In the genomic region with DNA sequence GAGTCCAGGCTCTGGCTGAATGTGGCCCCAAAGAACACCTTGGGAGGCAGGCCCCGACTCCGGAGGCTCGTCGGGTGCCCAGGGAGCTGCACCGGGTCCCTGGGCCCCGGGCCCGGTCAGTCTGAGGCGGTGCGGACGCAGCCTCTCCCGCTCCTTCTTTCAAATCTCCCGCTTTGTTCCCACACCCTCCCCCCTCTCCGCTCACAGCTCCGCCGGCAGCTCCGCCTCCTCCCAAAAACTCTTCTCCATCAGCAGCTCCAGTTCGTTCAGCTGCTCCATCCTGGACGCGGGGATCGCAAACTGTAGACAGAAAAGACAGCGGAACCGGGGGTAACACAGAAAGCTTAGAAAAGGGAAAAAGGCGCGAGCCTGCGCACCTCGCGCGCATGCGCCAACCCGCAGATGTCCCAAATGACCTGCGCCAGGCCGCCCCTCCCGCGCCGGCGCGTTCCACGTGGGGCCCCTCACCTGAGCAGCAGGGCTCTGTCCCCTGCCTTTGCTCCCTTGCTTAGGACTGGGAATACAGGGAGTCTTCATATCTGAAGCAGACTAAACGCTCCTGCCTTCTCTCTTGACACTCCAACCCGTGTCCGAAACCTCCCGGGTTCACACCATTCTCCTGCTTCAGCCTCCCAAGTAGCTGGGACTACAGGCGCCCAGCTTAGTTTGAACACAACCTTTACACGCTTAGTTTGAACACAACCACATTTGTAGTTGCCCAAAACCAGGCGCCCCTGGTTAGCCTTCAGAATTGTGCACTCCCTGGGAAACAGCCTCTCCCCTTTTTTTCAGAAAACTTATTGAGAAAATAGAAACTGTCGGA, we compare ENCODE assay signal across 7 cellular contexts. TPM values are rescaled to one million over a fixed set of nuclear protein-coding genes. Genes with fewer than 3 reads are reported as not detected.
A peak's percentile ranks its signal among the peaks of the same experiment; 100 is the strongest.
DNase-seq lines count a peak whose midpoint lies in the region; ATAC-seq lines count a peak whose summit lies in the region.

A gene with protein sequence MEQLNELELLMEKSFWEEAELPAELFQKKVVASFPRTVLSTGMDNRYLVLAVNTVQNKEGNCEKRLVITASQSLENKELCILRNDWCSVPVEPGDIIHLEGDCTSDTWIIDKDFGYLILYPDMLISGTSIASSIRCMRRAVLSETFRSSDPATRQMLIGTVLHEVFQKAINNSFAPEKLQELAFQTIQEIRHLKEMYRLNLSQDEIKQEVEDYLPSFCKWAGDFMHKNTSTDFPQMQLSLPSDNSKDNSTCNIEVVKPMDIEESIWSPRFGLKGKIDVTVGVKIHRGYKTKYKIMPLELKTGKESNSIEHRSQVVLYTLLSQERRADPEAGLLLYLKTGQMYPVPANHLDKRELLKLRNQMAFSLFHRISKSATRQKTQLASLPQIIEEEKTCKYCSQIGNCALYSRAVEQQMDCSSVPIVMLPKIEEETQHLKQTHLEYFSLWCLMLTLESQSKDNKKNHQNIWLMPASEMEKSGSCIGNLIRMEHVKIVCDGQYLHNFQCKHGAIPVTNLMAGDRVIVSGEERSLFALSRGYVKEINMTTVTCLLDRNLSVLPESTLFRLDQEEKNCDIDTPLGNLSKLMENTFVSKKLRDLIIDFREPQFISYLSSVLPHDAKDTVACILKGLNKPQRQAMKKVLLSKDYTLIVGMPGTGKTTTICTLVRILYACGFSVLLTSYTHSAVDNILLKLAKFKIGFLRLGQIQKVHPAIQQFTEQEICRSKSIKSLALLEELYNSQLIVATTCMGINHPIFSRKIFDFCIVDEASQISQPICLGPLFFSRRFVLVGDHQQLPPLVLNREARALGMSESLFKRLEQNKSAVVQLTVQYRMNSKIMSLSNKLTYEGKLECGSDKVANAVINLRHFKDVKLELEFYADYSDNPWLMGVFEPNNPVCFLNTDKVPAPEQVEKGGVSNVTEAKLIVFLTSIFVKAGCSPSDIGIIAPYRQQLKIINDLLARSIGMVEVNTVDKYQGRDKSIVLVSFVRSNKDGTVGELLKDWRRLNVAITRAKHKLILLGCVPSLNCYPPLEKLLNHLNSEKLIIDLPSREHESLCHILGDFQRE (minus strand): TSS at position 388 of the 823 bp plus-strand sequence. CDS start 109 bp downstream, at position 279.

- intact Hi-C loops in sciatic nerve (cut with DNase I) = no loop called here

- ATAC-seq in GM18508 (IDR thresholded peaks at IDR 0.05; ENCODE audit: insufficient read depth, unreplicated experiment) = peak; percentile 47
- ATAC-seq in HG02938 (IDR thresholded peaks at IDR 0.05; ENCODE audit: unreplicated experiment) = peak; percentile 85
- peak; percentile 85 for ATAC-seq in sciatic nerve

- peak; percentile 45 to 62 for DNase-seq in NCI-H1930 (lab: John Stamatoyannopoulos, UW)
- peak; percentile 71 for DNase-seq in T1000 (lab: John Stamatoyannopoulos, UW)
- DNase-seq in astrocyte of the hippocampus (ENCODE audit: low read depth, low spot score) = peak; percentile 81
- peak in 48 of 51 donors; percentile 11 to 77 (median 52) for DNase-seq in hypothalamus (lab: John Stamatoyannopoulos, UW)
- DNase-seq in sciatic nerve (ENCODE audit: low spot score) = peak; percentile 74

RNA-seq across cellular contexts. Expression of the gene that starts here (rescaled TPM):
- 6.7 TPM for total RNA-seq in sciatic nerve

Comparison
In these comparisons a context has a peak if more than half of its experiments do, and no peak if none do; other contexts are left out.
1. Peak in every context shown above with its lines: DNase-seq and ATAC-seq.